In the genomic region with DNA sequence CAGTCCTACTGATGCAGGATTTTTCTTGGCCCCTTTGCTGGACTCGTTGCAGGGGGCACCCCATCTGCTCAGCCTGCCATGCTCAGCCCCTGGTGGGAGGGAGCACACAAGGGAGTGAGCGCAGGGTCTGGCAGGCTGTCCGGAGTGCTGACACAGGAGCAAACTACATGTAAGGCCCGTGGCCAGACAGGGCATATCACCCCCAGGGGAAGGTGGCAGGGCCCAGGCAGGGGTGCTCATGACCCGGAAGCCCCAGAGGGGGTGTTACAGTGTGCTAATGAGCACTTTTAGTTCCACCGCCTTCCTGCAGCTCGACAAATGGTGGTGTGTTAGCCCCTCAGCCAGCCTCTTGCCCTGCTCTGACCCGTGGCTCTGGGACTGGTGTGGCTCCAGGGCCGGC, we compare ENCODE assay signal across 16 cellular contexts.
DNase-seq lines count a peak whose midpoint lies in the region; ATAC-seq and TF ChIP-seq lines count a peak whose summit lies in the region.
"Had no signal": no experiment of that assay in that cellular context is flagged by ENCODE, and none has a peak within 500 bp of the region (broad histone marks: within the 10 kb centered on the region; RNA-seq: fewer than 3 reads in every experiment).

No MANE protein-coding gene starts in this region.

- H4K8ac ChIP-seq in mesendoderm (ENCODE audit: low read depth, low read length), result no peak overlapping the region

- H3K4me3 ChIP-seq in ascending aorta (no peak overlapping the region), mesendoderm (ENCODE audit: low read length) (no peak overlapping the region), thoracic aorta (no peak overlapping the region)
- H3K4me3 ChIP-seq: SK-N-MC had no signal

- H3K4me3 Mint-ChIP-seq in activated CD4-positive, alpha-beta memory T cell treated with anti-CD3 and anti-CD28 coated beads, Interleukin-2, amount 10 ng/mL, durations not matched to agents 7 days and 5 days, result no peak overlapping the region
- H3K4me3 Mint-ChIP-seq: CD8-positive, alpha-beta memory T cell; IgD-negative memory B cell had no signal

- H3K4me1 ChIP-seq in ascending aorta (peaks cover 0 to 23% of the 10 kb centered on the region in 2 donors), mesendoderm (ENCODE audit: control insufficient read depth, low read depth, low read length) (peaks cover 13% of the 10 kb centered on the region), thoracic aorta (ENCODE audit: control insufficient read depth in 1 of 2, low read depth in 2 of 2) (peaks cover 13 to 46% of the 10 kb centered on the region in 2 donors)

- H3K36me3 Mint-ChIP-seq in activated CD4-positive, alpha-beta memory T cell treated with anti-CD3 and anti-CD28 coated beads, Interleukin-2, amount 10 ng/mL, durations not matched to agents 7 days and 5 days (ENCODE audit: low read depth), result no peaks in the 10 kb centered on the region
- H3K36me3 Mint-ChIP-seq: CD8-positive, alpha-beta memory T cell; IgD-negative memory B cell had no signal

- peak overlapping the region; percentile 52 for H2BK5ac ChIP-seq in mesendoderm (ENCODE audit: low read length)

- no peak overlapping the region for H3K23ac ChIP-seq in mesendoderm (ENCODE audit: low read length)

- no peaks in the 10 kb centered on the region for H3K36me3 ChIP-seq in ascending aorta
- no peaks in the 10 kb centered on the region for H3K36me3 ChIP-seq in mesendoderm (ENCODE audit: control insufficient read depth, insufficient read depth, low read length)
- no peaks in the 10 kb centered on the region for H3K36me3 ChIP-seq in thoracic aorta

- H4K5ac ChIP-seq in mesendoderm (ENCODE audit: low read length), result no peak overlapping the region

- intact Hi-C loops in ascending aorta (cut with DNase I), result loop anchor here (2.0 kb wide), 1 partner anchor 19 kb away; no protein-coding TSS in a partner anchor

- no peaks in the 10 kb centered on the region for H3K27me3 Mint-ChIP-seq in activated CD4-positive, alpha-beta memory T cell treated with anti-CD3 and anti-CD28 coated beads, Interleukin-2, amount 10 ng/mL, durations not matched to agents 7 days and 5 days
- H3K27me3 Mint-ChIP-seq: CD8-positive, alpha-beta memory T cell; IgD-negative memory B cell had no signal

- H3K27me3 ChIP-seq in ascending aorta (no peaks in the 10 kb centered on the region), mesendoderm (ENCODE audit: insufficient read depth, low read length, poor library complexity) (no peaks in the 10 kb centered on the region), thoracic aorta (replicated peaks; ENCODE audit: insufficient read depth) (no peaks in the 10 kb centered on the region)

- peak overlapping the region; percentile 70 for H3K56ac ChIP-seq in mesendoderm (ENCODE audit: low read length)

- H2BK120ac ChIP-seq in mesendoderm (ENCODE audit: low read depth, low read length), result no peak overlapping the region

- H3K27ac ChIP-seq in ascending aorta (peak overlapping the region; percentile 70 to 80), mesendoderm (ENCODE audit: low read depth, low read length) (no peak overlapping the region), thoracic aorta (peak overlapping the region; percentile 75 to 78)
- H3K27ac ChIP-seq: C4-2B, SK-N-MC had no signal

- ATAC-seq in thoracic aorta (ENCODE audit: insufficient number of reproducible peaks, low FRiP score, low read depth) (no peak), GM21529 (IDR thresholded peaks at IDR 0.05; ENCODE audit: unreplicated experiment) (no peak)
- ATAC-seq: PC-3 had no signal

- no peak overlapping the region for H3K4me2 ChIP-seq in mesendoderm (ENCODE audit: low read length)

- H2AK5ac ChIP-seq in mesendoderm (ENCODE audit: low read length), result peak overlapping the region; percentile 53

- H2BK15ac ChIP-seq in mesendoderm (replicated peaks; ENCODE audit: low read depth), result no peak overlapping the region

- H3K4ac ChIP-seq in mesendoderm (ENCODE audit: low read depth, low read length), result no peak overlapping the region

- no CpG with 5 or more reads among the region's 9 CpGs for WGBS in mesendoderm (ENCODE audit: extremely low coverage, insufficient coverage, low lambda C conversion rate)

- no peak overlapping the region for H3K18ac ChIP-seq in mesendoderm (ENCODE audit: low read length)

- no peak for TF ChIP-seq CTCF in ascending aorta (IDR thresholded peaks at IDR 0.05)
- TF ChIP-seq CTCF in thoracic aorta (IDR thresholded peaks at IDR 0.05), result no peak

- POLR2A ChIA-PET in activated CD4-positive, alpha-beta memory T cell treated with anti-CD3 and anti-CD28 coated beads, Interleukin-2, amount 10 ng/mL, durations not matched to agents 7 days and 5 days (lab: Charles Lee), result no interaction called here

- DNase-seq in G401 (ENCODE audit: low spot score), result peak; percentile 53
- DNase-seq in ascending aorta (ENCODE audit: low spot score in 2 of 2), result no peak
- peak; percentile 42 for DNase-seq in mesendoderm
- DNase-seq in thoracic aorta (ENCODE audit: low spot score), result no peak
- no peak for DNase-seq in NCI-H526 (lab: John Stamatoyannopoulos, UW)
- no peak for DNase-seq in activated CD4-positive, alpha-beta memory T cell treated with anti-CD3 and anti-CD28 coated beads, Interleukin-2, amount 10 ng/mL, durations not matched to agents 7 days and 5 days
- DNase-seq in AML-193 (lab: John Stamatoyannopoulos, UW), result no peak
- DNase-seq: Calu3; CD8-positive, alpha-beta memory T cell; NCI-H2171; NCI-H524 treated with DMSO at 0.1 percent for 48 hours; PC-3 had no signal

- CTCF ChIA-PET in activated CD4-positive, alpha-beta memory T cell treated with anti-CD3 and anti-CD28 coated beads, Interleukin-2, amount 10 ng/mL, durations not matched to agents 7 days and 5 days (lab: Charles Lee), result no interaction called here

- no peak overlapping the region for H3K27ac Mint-ChIP-seq in activated CD4-positive, alpha-beta memory T cell treated with anti-CD3 and anti-CD28 coated beads, Interleukin-2, amount 10 ng/mL, durations not matched to agents 7 days and 5 days
- H3K27ac Mint-ChIP-seq: CD8-positive, alpha-beta memory T cell; IgD-negative memory B cell had no signal

- H3K4me1 Mint-ChIP-seq in activated CD4-positive, alpha-beta memory T cell treated with anti-CD3 and anti-CD28 coated beads, Interleukin-2, amount 10 ng/mL, durations not matched to agents 7 days and 5 days, result no peaks in the 10 kb centered on the region
- H3K4me1 Mint-ChIP-seq: CD8-positive, alpha-beta memory T cell; IgD-negative memory B cell had no signal

- no peaks in the 10 kb centered on the region for H3K79me2 ChIP-seq in mesendoderm (ENCODE audit: control insufficient read depth, insufficient read depth, low read length)

- H3K9me3 ChIP-seq in ascending aorta, result no peaks in the 10 kb centered on the region
- H3K9me3 ChIP-seq in thoracic aorta, result no peaks in the 10 kb centered on the region

- H3K79me1 ChIP-seq in mesendoderm (ENCODE audit: low read length), result no peaks in the 10 kb centered on the region

- peaks cover 10% of the 10 kb centered on the region for H3K9me3 Mint-ChIP-seq in activated CD4-positive, alpha-beta memory T cell treated with anti-CD3 and anti-CD28 coated beads, Interleukin-2, amount 10 ng/mL, durations not matched to agents 7 days and 5 days

- in situ Hi-C loops in G401 (cut with HindIII; ENCODE audit: low sequenced_read_pairs), result no loop called here

- H3K9ac ChIP-seq in mesendoderm (ENCODE audit: low read length), result no peak overlapping the region

Comparison
In these comparisons a context has a peak if more than half of its experiments do, and no peak if none do; other contexts are left out.
1. DNase-seq: peak in G401 (single experiment) and mesendoderm (single experiment); none in ascending aorta (0 of 2), thoracic aorta (single experiment), NCI-H526 (0 of 2), activated CD4-positive, alpha-beta memory T cell treated with anti-CD3 and anti-CD28 coated beads, Interleukin-2, amount 10 ng/mL, durations not matched to agents 7 days and 5 days (single experiment) and AML-193 (0 of 2).